ENCODE assay signal across 1 cellular context in genomic region chr2:105748564-105748963, GRCh38.
A peak's percentile ranks its signal among the peaks of the same experiment; 100 is the strongest.
TF ChIP-seq lines count a peak whose summit lies in the region.

No MANE protein-coding gene starts in this region.

TF ChIP-seq in GM12878, 131 proteins besides CTCF, POLR2A, EP300 and RAD21:
- TF ChIP-seq FOXM1 (IDR thresholded peaks at IDR 0.05; ENCODE audit: low read depth, low read length): no peak
- TF ChIP-seq RB1 (IDR thresholded peaks at IDR 0.05; ENCODE audit: borderline replicate concordance): no peak
- peak; percentile 46; the same call in 1 of the 2 replicates for TF ChIP-seq SMC3 (IDR thresholded peaks at IDR 0.05; ENCODE audit: borderline replicate concordance, low read length)
